Comparison of ENCODE assay signal across 22 cellular contexts in the genomic region with DNA sequence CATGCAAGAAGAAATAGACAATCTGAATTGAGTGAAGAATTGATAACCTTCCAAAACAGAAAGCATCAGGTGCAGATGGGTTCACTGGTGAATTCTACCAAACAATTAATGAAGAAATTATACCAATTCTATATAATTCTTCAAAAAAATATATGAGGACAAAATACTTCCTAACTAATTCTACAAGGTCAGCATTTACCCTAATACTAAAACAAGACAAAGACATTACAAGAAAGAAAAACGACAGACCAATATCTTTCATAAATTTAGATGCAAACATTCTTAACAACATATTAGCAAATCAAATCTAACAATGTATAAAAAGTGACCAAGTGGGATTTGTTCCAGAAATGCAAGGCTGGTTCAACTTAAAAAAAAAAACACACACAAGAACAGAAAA.
"Had no signal": no experiment of that assay in that cellular context is flagged by ENCODE, and none has a peak within 500 bp of the region (broad histone marks: within the 10 kb centered on the region; RNA-seq: fewer than 3 reads in every experiment).

No MANE protein-coding gene starts in this region.

- H3K4me3 ChIP-seq: coronary artery, dorsolateral prefrontal cortex, esophagus muscularis mucosa, heart right ventricle, left lung, lower lobe of right lung, mucosa of descending colon had no signal

- H3K27ac ChIP-seq: coronary artery, dorsolateral prefrontal cortex, esophagus muscularis mucosa, foreskin keratinocyte, heart right ventricle, left lung, lower lobe of right lung had no signal

- H3K4me1 ChIP-seq: esophagus muscularis mucosa, foreskin keratinocyte, heart right ventricle, left lung, lower lobe of right lung had no signal

- DNase-seq: dermis blood vessel endothelial cell; dorsolateral prefrontal cortex; effector CD4-positive, alpha-beta T cell; effector memory CD4-positive, alpha-beta T cell; foreskin keratinocyte; glutamatergic neuron; head of caudate nucleus; heart right ventricle; hippocampal formation; left cardiac atrium; left lung; left ventricle myocardium superior; lower lobe of right lung; mesenchymal stem cell; mucosa of descending colon; naive B cell had no signal

- H3K36me3 ChIP-seq: esophagus muscularis mucosa, heart right ventricle, left lung, lower lobe of right lung had no signal

- FAIRE-seq: colon, endothelial cell of umbilical vein, islet of Langerhans, keratinocyte had no signal

- H3K27me3 ChIP-seq: dorsolateral prefrontal cortex, esophagus muscularis mucosa, left lung had no signal

- ATAC-seq: foreskin keratinocyte, heart right ventricle, left cardiac atrium, left lung, left ventricle myocardium superior, lower lobe of right lung, mucosa of descending colon had no signal
